25 cellular contexts compared by ENCODE assay signal in the genomic region with DNA sequence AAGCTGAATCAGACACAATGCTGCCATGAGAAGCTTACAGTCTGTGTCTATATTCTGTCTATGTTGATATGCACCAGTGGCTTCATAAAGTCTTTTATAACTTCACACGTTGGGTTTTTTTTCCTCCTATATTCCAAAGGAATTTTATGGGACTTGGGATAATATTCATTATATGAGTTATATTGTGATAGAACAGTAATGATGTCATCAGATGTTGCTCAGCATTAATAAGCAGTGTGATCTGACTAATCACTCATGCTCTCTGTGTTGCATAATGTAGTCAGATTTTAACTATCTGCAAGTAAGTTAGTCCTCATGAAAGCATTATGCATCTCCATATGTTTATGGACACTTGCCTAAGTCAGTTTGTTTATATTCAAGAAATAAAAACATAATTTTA.
DNase-seq lines count a peak whose midpoint lies in the region; ATAC-seq and TF ChIP-seq lines count a peak whose summit lies in the region.
"Had no signal": no experiment of that assay in that cellular context is flagged by ENCODE, and none has a peak within 500 bp of the region (broad histone marks: within the 10 kb centered on the region; RNA-seq: fewer than 3 reads in every experiment).

No MANE protein-coding gene starts in this region.

- H2AK9ac ChIP-seq in IMR-90 (replicated peaks; ENCODE audit: low read depth, low read length, poor library complexity), result no peak overlapping the region

- H3K27me3 Mint-ChIP-seq in immature natural killer cell (ENCODE audit: low read depth in 3 of 3), result no peaks in the 10 kb centered on the region
- H3K27me3 Mint-ChIP-seq: activated CD4-positive, alpha-beta T cell treated with anti-CD3 and anti-CD28 coated beads for 36 hours; T-cell had no signal

- H4K20me1 ChIP-seq in IMR-90 (ENCODE audit: insufficient read depth, low read length), result no peaks in the 10 kb centered on the region

- no peak overlapping the region for H3K4me2 ChIP-seq in IMR-90 (ENCODE audit: low read depth, low read length)

- no peak for TF ChIP-seq POLR2A in IMR-90 (IDR thresholded peaks at IDR 0.05; ENCODE audit: low read depth, low read length)

- no peak for ATAC-seq in IMR-90 (ENCODE audit: low read depth)
- ATAC-seq: activated CD4-positive, alpha-beta T cell treated with anti-CD3 and anti-CD28 coated beads for 36 hours; mucosa of descending colon; T-cell had no signal

- no peak overlapping the region for H4K5ac ChIP-seq in IMR-90 (ENCODE audit: low read depth, low read length)

- no TSS peak for BruUV-seq in IMR-90 (replicated peaks; lab: Mats Ljungman, UMichigan)

- POLR2A ChIA-PET in IMR-90 (lab: Charles Lee; ENCODE audit: unreplicated experiment), result no interaction called here

- H4K91ac ChIP-seq in IMR-90 (ENCODE audit: insufficient read depth, low read depth, low read length), result no peak overlapping the region

- dilution Hi-C loops in IMR-90 (cut with HindIII; ENCODE audit: low sequenced_read_pairs, unreplicated experiment), result no loop called here

- H3K27ac ChIP-seq in IMR-90 (ENCODE audit: insufficient read depth, low read length) (no peak overlapping the region), SJCRH30 (no peak overlapping the region)
- H3K27ac ChIP-seq: ascending aorta, parathyroid adenoma had no signal

- intact Hi-C loops in IMR-90 (cut with micrococcal nuclease), result no loop called here

- H2BK5ac ChIP-seq in IMR-90 (ENCODE audit: low read depth, low read length, poor library complexity, severe bottlenecking), result no peak overlapping the region

- H3K9me3 Mint-ChIP-seq in immature natural killer cell, result peaks cover 4 to 28% (median 19%) of the 10 kb centered on the region in 6 donors
- H3K9me3 Mint-ChIP-seq: H9, nephron progenitor cell had no signal

- no peak overlapping the region for H4K8ac ChIP-seq in IMR-90 (ENCODE audit: low read depth in 2 of 2, low read length in 2 of 2)

- H2BK15ac ChIP-seq in IMR-90 (ENCODE audit: low read depth, low read length), result no peak overlapping the region

- CTCF ChIA-PET in IMR-90 (lab: Yijun Ruan, JAX), result no interaction called here

- H3K27ac Mint-ChIP-seq in immature natural killer cell, result no peak overlapping the region
- H3K27ac Mint-ChIP-seq: activated CD4-positive, alpha-beta T cell treated with anti-CD3 and anti-CD28 coated beads for 36 hours; activated T-helper 1 cell treated with anti-CD3 and anti-CD28 coated beads, Interleukin-12 subunit alpha, Interleukin-12 subunit beta, Interleukin-2, Interleukin-4 antibody, amounts not matched to agents 30 ng/mL and 10 ng/mL and 1 ng/mL, durations not matched to agents 14 hours and 24 hours and 36 hours; CD14-positive monocyte; H9; nephron progenitor cell; T-cell had no signal

- H2AFZ ChIP-seq in IMR-90 (replicated peaks; ENCODE audit: low read length, poor library complexity), result no peak overlapping the region
- H2AFZ ChIP-seq: parathyroid adenoma had no signal

- no peak overlapping the region for H3K4ac ChIP-seq in IMR-90 (ENCODE audit: low read depth, low read length)

- H3K4me1 ChIP-seq in IMR-90 (ENCODE audit: control insufficient read depth, insufficient read depth, low read length) (peaks cover 13% of the 10 kb centered on the region), SJCRH30 (no peaks in the 10 kb centered on the region)
- H3K4me1 ChIP-seq: ascending aorta, parathyroid adenoma had no signal

- H3K36me3 Mint-ChIP-seq in immature natural killer cell, result no peaks in the 10 kb centered on the region
- H3K36me3 Mint-ChIP-seq: CD14-positive monocyte, T-cell had no signal

- no peak overlapping the region for H2BK120ac ChIP-seq in IMR-90 (ENCODE audit: low read depth, low read length)

- H3K4me3 ChIP-seq in IMR-90 (ENCODE audit: insufficient read depth, low read depth, low read length) (no peak overlapping the region), cardiac fibroblast (replicated peaks in 1 of 2; ENCODE audit: low read depth in 2 of 2, low read length in 2 of 2) (no peak overlapping the region), foreskin fibroblast (ENCODE audit: low read depth in 1 of 2, low read length in 2 of 2) (no peak overlapping the region), SJCRH30 (no peak overlapping the region)
- H3K4me3 ChIP-seq: ascending aorta, mucosa of descending colon had no signal

- no peaks in the 10 kb centered on the region for H3K4me1 Mint-ChIP-seq in immature natural killer cell
- H3K4me1 Mint-ChIP-seq: activated CD4-positive, alpha-beta T cell treated with anti-CD3 and anti-CD28 coated beads for 36 hours; CD14-positive monocyte; H9; nephron progenitor cell; T-cell had no signal

- TF ChIP-seq CTCF in IMR-90 (conservative IDR thresholded peaks at IDR 0.05; ENCODE audit: low read depth, low read length) (no peak), cardiac fibroblast (IDR thresholded peaks at IDR 0.05; ENCODE audit: low read depth, low read length) (no peak), foreskin fibroblast (IDR thresholded peaks at IDR 0.05; ENCODE audit: low read depth, low read length) (no peak)

- no peak overlapping the region for H3K14ac ChIP-seq in IMR-90 (replicated peaks; ENCODE audit: low read depth, low read length)

- no peaks in the 10 kb centered on the region for H3K9me1 ChIP-seq in IMR-90 (ENCODE audit: insufficient read depth, low read length)

- H2BK20ac ChIP-seq in IMR-90 (ENCODE audit: low read depth, low read length), result no peak overlapping the region

- no peak for TF ChIP-seq RAD21 in IMR-90 (IDR thresholded peaks at IDR 0.05; ENCODE audit: low read length)

- H3K23ac ChIP-seq in IMR-90 (ENCODE audit: low read depth, low read length), result no peak overlapping the region

- H2AK5ac ChIP-seq in IMR-90 (ENCODE audit: low read depth, low read length), result no peak overlapping the region

- no peaks in the 10 kb centered on the region for H3K79me1 ChIP-seq in IMR-90 (ENCODE audit: low read depth in 1 of 2, low read length in 2 of 2)

- peaks cover 5% of the 10 kb centered on the region for H3K9me3 ChIP-seq in IMR-90 (ENCODE audit: control insufficient read depth, insufficient read depth, low read length)
- no peaks in the 10 kb centered on the region for H3K9me3 ChIP-seq in SJCRH30 (replicated peaks)
- H3K9me3 ChIP-seq: ascending aorta, mucosa of descending colon had no signal

- H3K56ac ChIP-seq in IMR-90 (ENCODE audit: extremely low read depth, insufficient read depth, low read length), result no peak overlapping the region

- H3K18ac ChIP-seq in IMR-90 (ENCODE audit: low read depth, low read length), result no peak overlapping the region; the same call in 1 of the 2 replicates

- peak; percentile 64 for DNase-seq in EL
- peak; percentile 59 for DNase-seq in IMR-90
- peak; percentile 16 to 60 for DNase-seq in cardiac fibroblast (ENCODE audit: low read depth in 2 of 2)
- peak; percentile 42 to 69 for DNase-seq in foreskin fibroblast
- DNase-seq in NCI-H2029 treated with DMSO at 0.1 percent for 48 hours (lab: John Stamatoyannopoulos, UW), result no peak
- no peak for DNase-seq in SJCRH30
- no peak for DNase-seq in immature natural killer cell
- DNase-seq in activated CD8-positive, alpha-beta memory T cell treated with anti-CD3 and anti-CD28 coated beads for 24 hours, result no peak
- DNase-seq: activated CD4-positive, alpha-beta T cell treated with anti-CD3 and anti-CD28 coated beads for 36 hours; activated naive CD4-positive, alpha-beta T cell treated with anti-CD3 and anti-CD28 coated beads, Interleukin-2, amount 50 U/mL, for 16 hours; effector CD8-positive, alpha-beta T cell; H9; mucosa of descending colon; NCI-H1048; NCI-H187 treated with DMSO at 0.1 percent for 48 hours; NCI-H82; nephron progenitor cell; OCI-M1; SIG-M5; substantia nigra; T-cell had no signal

- WGBS in IMR-90 (ENCODE audit: extremely low coverage in 2 of 2, insufficient read length in 1 of 2), 2 experiments, result no CpG with 5 or more reads among the region's 1 CpG

- H3K9ac ChIP-seq in IMR-90 (ENCODE audit: low read depth, low read length), result no peak overlapping the region
- H3K9ac ChIP-seq: parathyroid adenoma had no signal

- H3K27me3 ChIP-seq in IMR-90 (ENCODE audit: control insufficient read depth, insufficient read depth, low read length), result no peaks in the 10 kb centered on the region
- no peaks in the 10 kb centered on the region for H3K27me3 ChIP-seq in SJCRH30
- H3K27me3 ChIP-seq: ascending aorta had no signal

- H3K36me3 ChIP-seq in IMR-90 (ENCODE audit: control insufficient read depth, insufficient read depth, low read length) (no peaks in the 10 kb centered on the region), SJCRH30 (0 out of 2 replicates have a peak, but pooled peaks cover 3% of the 10 kb centered on the region)
- H3K36me3 ChIP-seq: ascending aorta had no signal

- in situ Hi-C loops in IMR-90 (cut with MboI; ENCODE audit: low sequenced_read_pairs), result no loop called here

- no peak overlapping the region for H3K4me3 Mint-ChIP-seq in immature natural killer cell
- H3K4me3 Mint-ChIP-seq: activated CD4-positive, alpha-beta T cell treated with anti-CD3 and anti-CD28 coated beads for 36 hours; activated T-helper 1 cell treated with anti-CD3 and anti-CD28 coated beads, Interleukin-12 subunit alpha, Interleukin-12 subunit beta, Interleukin-2, Interleukin-4 antibody, amounts not matched to agents 30 ng/mL and 10 ng/mL and 1 ng/mL, durations not matched to agents 14 hours and 24 hours and 36 hours; CD14-positive monocyte; H9; nephron progenitor cell; T-cell had no signal

TF ChIP-seq in IMR-90, 13 proteins besides CTCF, POLR2A, EP300 and RAD21:
- TF ChIP-seq, protein P1, sequence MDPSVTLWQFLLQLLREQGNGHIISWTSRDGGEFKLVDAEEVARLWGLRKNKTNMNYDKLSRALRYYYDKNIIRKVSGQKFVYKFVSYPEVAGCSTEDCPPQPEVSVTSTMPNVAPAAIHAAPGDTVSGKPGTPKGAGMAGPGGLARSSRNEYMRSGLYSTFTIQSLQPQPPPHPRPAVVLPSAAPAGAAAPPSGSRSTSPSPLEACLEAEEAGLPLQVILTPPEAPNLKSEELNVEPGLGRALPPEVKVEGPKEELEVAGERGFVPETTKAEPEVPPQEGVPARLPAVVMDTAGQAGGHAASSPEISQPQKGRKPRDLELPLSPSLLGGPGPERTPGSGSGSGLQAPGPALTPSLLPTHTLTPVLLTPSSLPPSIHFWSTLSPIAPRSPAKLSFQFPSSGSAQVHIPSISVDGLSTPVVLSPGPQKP (IDR thresholded peaks at IDR 0.05; ENCODE audit: borderline replicate concordance, low read depth, low read length), result no peak
- TF ChIP-seq FOS (IDR thresholded peaks at IDR 0.05; ENCODE audit: low read depth, low read length), result no peak
- no peak for TF ChIP-seq MAFK (IDR thresholded peaks at IDR 0.05; ENCODE audit: low read depth, low read length)
- TF ChIP-seq CEBPB (IDR thresholded peaks at IDR 0.05; ENCODE audit: low read depth, low read length), result peak; percentile 84

Comparison
In these comparisons a context has a peak if more than half of its experiments do, and no peak if none do; other contexts are left out.
1. DNase-seq: peak in EL (single experiment), IMR-90 (single experiment), cardiac fibroblast (2 of 2) and foreskin fibroblast (2 of 2); none in NCI-H2029 treated with DMSO at 0.1 percent for 48 hours (single experiment), SJCRH30 (0 of 2), immature natural killer cell (0 of 3) and activated CD8-positive, alpha-beta memory T cell treated with anti-CD3 and anti-CD28 coated beads for 24 hours (single experiment).